28 cellular contexts compared by ENCODE assay signal in the genomic region with DNA sequence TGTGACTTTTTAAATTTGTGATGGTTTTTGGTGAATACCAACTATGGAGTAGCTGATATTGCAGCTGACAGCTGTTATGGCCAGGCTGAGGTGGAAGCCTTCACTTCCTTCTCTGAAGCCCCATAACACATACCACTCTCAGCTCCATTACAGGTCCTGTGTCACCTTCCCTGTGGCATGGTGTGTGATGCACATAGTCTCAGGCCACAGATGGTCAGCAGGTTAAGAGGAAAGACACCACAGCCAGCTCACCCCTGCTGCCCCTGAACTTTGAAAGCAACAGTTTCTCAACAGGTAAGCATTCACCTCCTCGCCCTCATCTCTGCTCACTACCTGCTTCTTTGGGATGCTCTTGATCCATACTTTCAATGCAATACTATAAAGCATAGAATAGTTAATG.
"Had no signal": no experiment of that assay in that cellular context is flagged by ENCODE, and none has a peak within 500 bp of the region (broad histone marks: within the 10 kb centered on the region; RNA-seq: fewer than 3 reads in every experiment).

No MANE protein-coding gene starts in this region.

- H3K9ac ChIP-seq: neural progenitor cell had no signal

- H3K27ac Mint-ChIP-seq: mesothelial cell of epicardium, natural killer cell, nephron progenitor cell, neural progenitor cell had no signal

- H3K27me3 Mint-ChIP-seq: naive B cell; stimulated activated naive B cell treated with anti-CD40 and anti-IgM and Interleukin-4, amounts not matched to agents 10 μg/mL and 1 μg/mL and 100 μg/mL, for 72 hours had no signal

- DNase-seq: islet precursor cell; left ventricle myocardium inferior; mesendoderm; naive B cell; natural killer cell; nephron progenitor cell; occipital lobe; pancreas; retina; right cardiac atrium; stimulated activated CD4-positive, alpha-beta T cell treated with anti-CD3 and anti-CD28 coated beads, Interleukin-12 subunit alpha, Interleukin-12 subunit beta, amount 100 ng/mL, for 4 hours; stimulated activated CD4-positive, alpha-beta T cell treated with anti-CD3 and anti-CD28 coated beads, Interleukin-15, amount 100 ng/mL, for 24 hours; stimulated activated CD4-positive, alpha-beta T cell treated with anti-CD3 and anti-CD28 coated beads, Interleukin-2, amount 100 ng/mL, for 24 hours; stimulated activated CD4-positive, alpha-beta T cell treated with anti-CD3 and anti-CD28 coated beads, Interleukin-4, amount 100 ng/mL, for 1 hour; stimulated activated naive B cell treated with anti-CD40 and anti-IgM and Interleukin-4, amounts not matched to agents 10 μg/mL and 1 μg/mL and 100 μg/mL, for 72 hours; stimulated activated naive CD8-positive, alpha-beta T cell treated with anti-CD3 and anti-CD28 coated beads, Interleukin-15, Interleukin-2, amounts not matched to agents 100 U/mL and 50 U/mL, for 24 hours; stomach; testis; thyroid gland; transverse colon; upper lobe of left lung had no signal

- H3K36me3 ChIP-seq: neural progenitor cell, prostate gland had no signal

- H3K4me3 ChIP-seq: hepatocyte, left ventricle myocardium inferior, lung, neural progenitor cell, pancreas, prostate gland, skin epidermis, stomach, testis, thyroid gland, transverse colon, upper lobe of left lung had no signal

- H3K27ac ChIP-seq: hepatocyte, left ventricle myocardium inferior, neural progenitor cell, neutrophil, pancreas, prostate gland, stomach, testis, thyroid gland, upper lobe of left lung had no signal

- H3K4me2 ChIP-seq: hepatocyte, neural progenitor cell had no signal

- H3K9me3 ChIP-seq: left ventricle myocardium inferior, neutrophil, pancreas, prostate gland, stomach, testis, thyroid gland, transverse colon, upper lobe of left lung had no signal

- H3K4me1 ChIP-seq: prostate gland, testis, thyroid gland had no signal

- H3K27me3 ChIP-seq: hepatocyte, neural progenitor cell, neutrophil, pancreas, stomach, testis, thyroid gland, transverse colon, upper lobe of left lung had no signal

- H3K4me3 Mint-ChIP-seq: mesothelial cell of epicardium; natural killer cell; nephron progenitor cell; neural progenitor cell; stimulated activated naive B cell treated with anti-CD40 and anti-IgM and Interleukin-4, amounts not matched to agents 10 μg/mL and 1 μg/mL and 100 μg/mL, for 72 hours had no signal

- H2AFZ ChIP-seq: hepatocyte, neural progenitor cell had no signal

- H3K9me3 Mint-ChIP-seq: mesothelial cell of epicardium; naive B cell; natural killer cell; nephron progenitor cell; neural progenitor cell; stimulated activated naive B cell treated with anti-CD40 and anti-IgM and Interleukin-4, amounts not matched to agents 10 μg/mL and 1 μg/mL and 100 μg/mL, for 72 hours had no signal
